9 cellular contexts compared by ENCODE assay signal in genomic region chr22:36351921-36352774, GRCh38. TPM values are rescaled to one million over a fixed set of nuclear protein-coding genes. Genes with fewer than 3 reads are reported as not detected.
DNase-seq lines count a peak whose midpoint lies in the region; ATAC-seq and TF ChIP-seq lines count a peak whose summit lies in the region.
"Had no signal": no experiment of that assay in that cellular context is flagged by ENCODE, and none has a peak within 500 bp of the region (broad histone marks: within the 10 kb centered on the region; RNA-seq: fewer than 3 reads in every experiment).

No MANE protein-coding gene starts in this region.

- H3K36me3 Mint-ChIP-seq in activated CD4-positive, alpha-beta T cell treated with anti-CD3 and anti-CD28 coated beads, Interleukin-2, amount 10 ng/mL, durations not matched to agents 24 days and 14 days (ENCODE audit: low read depth), result peaks cover 39% of the 10 kb centered on the region
- H3K36me3 Mint-ChIP-seq in chondrocyte (ENCODE audit: low read depth) (peaks cover 24% of the 10 kb centered on the region), mesothelial cell of epicardium (peaks cover 8% of the 10 kb centered on the region)

- intact Hi-C loops in activated CD4-positive, alpha-beta T cell treated with anti-CD3 and anti-CD28 coated beads, Interleukin-2, amount 10 ng/mL, durations not matched to agents 24 days and 14 days (cut with micrococcal nuclease), result no loop called here

- peak overlapping the region; percentile 72 to 90 (median 80) for H3K27ac ChIP-seq in tibial nerve

- DNase-seq in activated CD4-positive, alpha-beta T cell treated with anti-CD3 and anti-CD28 coated beads, Interleukin-2, amount 10 ng/mL, durations not matched to agents 24 days and 14 days, result no peak
- DNase-seq in activated CD4-positive, alpha-beta T cell treated with anti-CD3 and anti-CD28 coated beads for 48 hours, result no peak
- DNase-seq in chondrocyte (ENCODE audit: low spot score), result no peak
- DNase-seq in mesothelial cell of epicardium (ENCODE audit: low spot score in 2 of 2, unreplicated experiment in 2 of 2), result no peak
- no peak for DNase-seq in tibial nerve (ENCODE audit: low spot score in 2 of 2)
- DNase-seq in superior temporal gyrus (ENCODE audit: extremely low spot score), result no peak
- no peak for DNase-seq in mucosa of gallbladder (ENCODE audit: low spot score)
- DNase-seq: NCI-H774 had no signal

- peaks cover 6 to 92% (median 70%) of the 10 kb centered on the region in 4 donors for H3K4me1 ChIP-seq in tibial nerve

- peak overlapping the region; percentile 32 for H3K4me3 Mint-ChIP-seq in activated CD4-positive, alpha-beta T cell treated with anti-CD3 and anti-CD28 coated beads, Interleukin-2, amount 10 ng/mL, durations not matched to agents 24 days and 14 days
- H3K4me3 Mint-ChIP-seq in chondrocyte (ENCODE audit: unreplicated experiment) (peak overlapping the region; percentile 58), mesothelial cell of epicardium (no peak overlapping the region)

- TF ChIP-seq CTCF in chondrocyte (IDR thresholded peaks at IDR 0.05) (no peak), mesothelial cell of epicardium (IDR thresholded peaks at IDR 0.05; ENCODE audit: unreplicated experiment) (no peak), tibial nerve (IDR thresholded peaks at IDR 0.05) (no peak)

- H3K4me1 Mint-ChIP-seq in activated CD4-positive, alpha-beta T cell treated with anti-CD3 and anti-CD28 coated beads, Interleukin-2, amount 10 ng/mL, durations not matched to agents 24 days and 14 days, result peaks cover 70% of the 10 kb centered on the region
- peaks cover 91% of the 10 kb centered on the region for H3K4me1 Mint-ChIP-seq in chondrocyte (ENCODE audit: low read depth)
- peaks cover 53% of the 10 kb centered on the region for H3K4me1 Mint-ChIP-seq in mesothelial cell of epicardium

- TF ChIP-seq EP300 in tibial nerve (IDR thresholded peaks at IDR 0.05), result no peak

- peak overlapping the region in 1 of 4 donors; percentile 4 for H3K4me3 ChIP-seq in tibial nerve

- TF ChIP-seq POLR2A in tibial nerve (IDR thresholded peaks at IDR 0.05), result no peak

- no peaks in the 10 kb centered on the region for H3K9me3 Mint-ChIP-seq in activated CD4-positive, alpha-beta T cell treated with anti-CD3 and anti-CD28 coated beads, Interleukin-2, amount 10 ng/mL, durations not matched to agents 24 days and 14 days
- no peaks in the 10 kb centered on the region for H3K9me3 Mint-ChIP-seq in chondrocyte (ENCODE audit: low read depth)
- no peaks in the 10 kb centered on the region for H3K9me3 Mint-ChIP-seq in mesothelial cell of epicardium

- H3K27ac Mint-ChIP-seq in activated CD4-positive, alpha-beta T cell treated with anti-CD3 and anti-CD28 coated beads, Interleukin-2, amount 10 ng/mL, durations not matched to agents 24 days and 14 days, result peak overlapping the region; percentile 83
- peak overlapping the region; percentile 94 for H3K27ac Mint-ChIP-seq in chondrocyte (ENCODE audit: unreplicated experiment)
- H3K27ac Mint-ChIP-seq in mesothelial cell of epicardium, result peak overlapping the region; percentile 93

- no peaks in the 10 kb centered on the region for H3K27me3 ChIP-seq in tibial nerve

- no peak for ATAC-seq in HG03378 (IDR thresholded peaks at IDR 0.05; ENCODE audit: unreplicated experiment)

- 37 to 50% methylated on average over 16 to 21 of the region's 22 CpGs for WGBS in tibial nerve, 2 donors

- H3K27me3 Mint-ChIP-seq in activated CD4-positive, alpha-beta T cell treated with anti-CD3 and anti-CD28 coated beads, Interleukin-2, amount 10 ng/mL, durations not matched to agents 24 days and 14 days, result no peaks in the 10 kb centered on the region
- H3K27me3 Mint-ChIP-seq in chondrocyte (ENCODE audit: low read depth), result no peaks in the 10 kb centered on the region
- H3K27me3 Mint-ChIP-seq in mesothelial cell of epicardium (ENCODE audit: low read depth), result no peaks in the 10 kb centered on the region

- H3K36me3 ChIP-seq in tibial nerve, result peaks cover 0 to 13% (median 0%) of the 10 kb centered on the region in 3 donors

- H3K9me3 ChIP-seq in tibial nerve, result no peaks in the 10 kb centered on the region

RNA-seq across cellular contexts. Expression of gene MYH9, which starts 35.6 kb away (rescaled TPM):
- 625 and 633 TPM in 2 replicates for total RNA-seq in activated CD4-positive, alpha-beta T cell treated with anti-CD3 and anti-CD28 coated beads, Interleukin-2, amount 10 ng/mL, durations not matched to agents 24 days and 14 days
- 1,046 to 1,908 TPM (median 1,853 TPM) in 3 replicates for total RNA-seq in chondrocyte
- total RNA-seq in mesothelial cell of epicardium, result 321 to 346 TPM (median 341 TPM) in 3 replicates
- 100 to 1,000 TPM; 361 to 406 (median 386) TPM for total RNA-seq in tibial nerve
- 544 TPM for total RNA-seq in mucosa of gallbladder
